Comparison of ENCODE assay signal across 16 cellular contexts in the genomic region with DNA sequence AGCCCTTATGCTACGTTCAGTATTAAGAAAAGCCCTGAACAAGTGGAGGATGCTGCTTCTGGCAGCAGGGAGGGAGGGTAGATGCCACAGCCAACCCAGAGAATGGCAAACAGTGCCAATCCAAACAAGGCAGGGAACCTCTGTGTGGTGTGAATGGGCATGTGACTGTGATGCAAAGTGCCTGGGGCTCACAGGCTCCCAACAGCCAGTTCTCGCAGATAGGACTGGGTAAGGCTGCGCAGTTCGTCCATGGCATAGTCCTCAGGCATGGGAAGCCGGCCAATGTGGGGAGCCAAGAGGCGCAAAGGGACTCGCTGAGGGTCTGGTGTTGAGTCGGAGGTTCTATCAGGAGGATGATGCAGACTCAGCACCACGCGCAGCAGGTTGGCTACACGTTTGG. TPM values are rescaled to one million over a fixed set of nuclear protein-coding genes. Genes with fewer than 3 reads are reported as not detected.
"Had no signal": no experiment of that assay in that cellular context is flagged by ENCODE, and none has a peak within 500 bp of the region (broad histone marks: within the 10 kb centered on the region; RNA-seq: fewer than 3 reads in every experiment).

No MANE protein-coding gene starts in this region.

- H3K4me3 ChIP-seq: gastroesophageal sphincter, neural progenitor cell, smooth muscle cell, transverse colon had no signal

- H3K27ac Mint-ChIP-seq: activated B cell treated with CpG ODN at 0.5 μM for 24 hours; activated CD4-positive, alpha-beta T cell treated with anti-CD3 and anti-CD28 coated beads, Interleukin-2, amount 10 ng/mL, durations not matched to agents 7 days and 5 days; activated naive CD8-positive, alpha-beta T cell treated with anti-CD3 and anti-CD28 coated beads, Interleukin-2, amount 10 ng/mL, durations not matched to agents 7 days and 5 days; mesothelial cell of epicardium; neural progenitor cell; T-helper 1 cell treated with Interleukin-12 subunit alpha and Interleukin-12 subunit beta and Interleukin-4 antibody, amounts not matched to agents 30 μg/mL and 1 μg/mL, for 36 hours had no signal

- H3K27me3 ChIP-seq: gastroesophageal sphincter, neural progenitor cell, transverse colon had no signal

- H3K4me1 Mint-ChIP-seq: activated B cell treated with CpG ODN at 0.5 μM for 24 hours; activated CD4-positive, alpha-beta T cell treated with anti-CD3 and anti-CD28 coated beads, Interleukin-2, amount 10 ng/mL, durations not matched to agents 7 days and 5 days; mesothelial cell of epicardium had no signal

- ATAC-seq: gastroesophageal sphincter had no signal

- H3K9me3 Mint-ChIP-seq: activated B cell treated with CpG ODN at 0.5 μM for 24 hours; activated CD4-positive, alpha-beta T cell treated with anti-CD3 and anti-CD28 coated beads, Interleukin-2, amount 10 ng/mL, durations not matched to agents 7 days and 5 days; activated naive CD8-positive, alpha-beta T cell treated with anti-CD3 and anti-CD28 coated beads, Interleukin-2, amount 10 ng/mL, durations not matched to agents 7 days and 5 days; mesothelial cell of epicardium; neural progenitor cell; T-helper 1 cell treated with Interleukin-12 subunit alpha and Interleukin-12 subunit beta and Interleukin-4 antibody, amounts not matched to agents 30 μg/mL and 1 μg/mL, for 36 hours had no signal

- H2AFZ ChIP-seq: neural progenitor cell had no signal

- DNase-seq: activated B cell treated with CpG ODN at 0.5 μM for 24 hours; activated CD4-positive, alpha-beta T cell treated with anti-CD3 and anti-CD28 coated beads, Interleukin-2, amount 10 ng/mL, durations not matched to agents 7 days and 5 days; activated gamma-delta T cell treated with Interleukin-2 at 50 U/mL for 16 hours; activated naive CD8-positive, alpha-beta T cell treated with anti-CD3 and anti-CD28 coated beads, Interleukin-2, amount 10 ng/mL, durations not matched to agents 7 days and 5 days; aorta; posterior cingulate gyrus; right cardiac atrium; transverse colon had no signal

- H3K9ac ChIP-seq: neural progenitor cell had no signal

- H3K9me3 ChIP-seq: gastroesophageal sphincter, transverse colon had no signal

- H3K4me2 ChIP-seq: neural progenitor cell, smooth muscle cell had no signal

- H3K27ac ChIP-seq: gastroesophageal sphincter, neural progenitor cell, transverse colon had no signal

- H3K27me3 Mint-ChIP-seq: activated B cell treated with CpG ODN at 0.5 μM for 24 hours; activated CD4-positive, alpha-beta T cell treated with anti-CD3 and anti-CD28 coated beads, Interleukin-2, amount 10 ng/mL, durations not matched to agents 7 days and 5 days; activated naive CD8-positive, alpha-beta T cell treated with anti-CD3 and anti-CD28 coated beads, Interleukin-2, amount 10 ng/mL, durations not matched to agents 7 days and 5 days had no signal

- H3K4me3 Mint-ChIP-seq: activated B cell treated with CpG ODN at 0.5 μM for 24 hours; activated CD4-positive, alpha-beta T cell treated with anti-CD3 and anti-CD28 coated beads, Interleukin-2, amount 10 ng/mL, durations not matched to agents 7 days and 5 days; activated naive CD8-positive, alpha-beta T cell treated with anti-CD3 and anti-CD28 coated beads, Interleukin-2, amount 10 ng/mL, durations not matched to agents 7 days and 5 days; mesothelial cell of epicardium; neural progenitor cell; T-helper 1 cell treated with Interleukin-12 subunit alpha and Interleukin-12 subunit beta and Interleukin-4 antibody, amounts not matched to agents 30 μg/mL and 1 μg/mL, for 36 hours had no signal

- H3K4me1 ChIP-seq: gastroesophageal sphincter, neural progenitor cell, transverse colon had no signal

RNA-seq across cellular contexts. Expression of gene ART1, which starts 31.0 kb away (rescaled TPM):
- total RNA-seq: activated B cell treated with CpG ODN at 0.5 μM for 24 hours; activated CD4-positive, alpha-beta T cell treated with anti-CD3 and anti-CD28 coated beads, Interleukin-2, amount 10 ng/mL, durations not matched to agents 7 days and 5 days; activated CD8-positive, alpha-beta memory T cell treated with anti-CD3 and anti-CD28 coated beads for 36 hours; activated naive CD8-positive, alpha-beta T cell treated with anti-CD3 and anti-CD28 coated beads, Interleukin-2, amount 10 ng/mL, durations not matched to agents 7 days and 5 days; aorta; gastroesophageal sphincter; kidney epithelial cell; liver; mesothelial cell of epicardium; right cardiac atrium; smooth muscle cell had no signal
- polyA plus RNA-seq: aorta, liver, right cardiac atrium, smooth muscle cell had no signal

RNA-seq across cellular contexts. Expression of gene ART5, which starts 34.2 kb away (rescaled TPM):
- total RNA-seq: activated B cell treated with CpG ODN at 0.5 μM for 24 hours; activated CD4-positive, alpha-beta T cell treated with anti-CD3 and anti-CD28 coated beads, Interleukin-2, amount 10 ng/mL, durations not matched to agents 7 days and 5 days; activated CD8-positive, alpha-beta memory T cell treated with anti-CD3 and anti-CD28 coated beads for 36 hours; activated naive CD8-positive, alpha-beta T cell treated with anti-CD3 and anti-CD28 coated beads, Interleukin-2, amount 10 ng/mL, durations not matched to agents 7 days and 5 days; aorta had no signal
- polyA plus RNA-seq: aorta, liver had no signal
